Comparison of ENCODE assay signal across 1 cellular context in genomic region chr19:1649706-1650626, GRCh38.
TF ChIP-seq lines count a peak whose summit lies in the region.

No MANE protein-coding gene starts in this region.

TF ChIP-seq in IMR-90, 13 proteins besides CTCF, POLR2A, EP300 and RAD21:
- TF ChIP-seq SMC3 (IDR thresholded peaks at IDR 0.05; ENCODE audit: low read depth, low read length) (no peak), ELK1 (IDR thresholded peaks at IDR 0.05; ENCODE audit: borderline replicate concordance, low read depth, low read length) (no peak), FOS (IDR thresholded peaks at IDR 0.05; ENCODE audit: low read depth, low read length) (no peak), BHLHE40 (IDR thresholded peaks at IDR 0.05; ENCODE audit: low read depth, low read length) (no peak), MAZ (IDR thresholded peaks at IDR 0.05; ENCODE audit: borderline replicate concordance, low read depth, low read length) (no peak), MXI1 (IDR thresholded peaks at IDR 0.05; ENCODE audit: borderline replicate concordance, low read depth, low read length) (no peak), USF2 (IDR thresholded peaks at IDR 0.05; ENCODE audit: low read depth, low read length) (no peak), CHD1 (IDR thresholded peaks at IDR 0.05; ENCODE audit: low read depth, low read length) (no peak), RCOR1 (IDR thresholded peaks at IDR 0.05; ENCODE audit: insufficient replicate concordance, low read length) (no peak), CEBPB (IDR thresholded peaks at IDR 0.05; ENCODE audit: low read depth, low read length) (no peak), NFE2L2 (IDR thresholded peaks at IDR 0.05; ENCODE audit: low read depth, low read length) (no peak), RFX5 (IDR thresholded peaks at IDR 0.05; ENCODE audit: low read depth, low read length) (no peak), MAFK (IDR thresholded peaks at IDR 0.05; ENCODE audit: low read depth, low read length) (no peak)
